In the genomic region with DNA sequence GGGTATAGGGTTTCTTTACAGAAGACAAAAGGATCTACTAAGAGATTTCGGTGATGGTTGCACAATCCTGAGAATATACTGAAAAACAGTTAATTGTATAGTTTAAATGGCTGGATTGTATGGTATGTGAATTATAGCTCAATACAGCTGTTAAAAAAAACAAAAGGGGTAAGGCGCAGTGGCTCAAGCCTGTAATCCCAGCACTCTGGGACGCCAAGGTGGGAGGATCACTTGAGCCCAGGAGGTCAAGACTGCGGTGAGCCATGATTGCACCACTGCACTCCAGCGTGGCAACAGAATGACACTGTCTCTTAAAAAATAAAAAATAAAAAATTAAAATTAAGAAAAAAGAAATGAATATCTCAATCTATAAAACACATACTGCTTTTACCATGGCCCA, we compare ENCODE assay signal across 10 cellular contexts. TPM values are rescaled to one million over a fixed set of nuclear protein-coding genes. Genes with fewer than 3 reads are reported as not detected.
A peak's percentile ranks its signal among the peaks of the same experiment; 100 is the strongest.
DNase-seq lines count a peak whose midpoint lies in the region; ATAC-seq and TF ChIP-seq lines count a peak whose summit lies in the region.
"Had no signal": no experiment of that assay in that cellular context is flagged by ENCODE, and none has a peak within 500 bp of the region (broad histone marks: within the 10 kb centered on the region; RNA-seq: fewer than 3 reads in every experiment).

No MANE protein-coding gene starts in this region.

- H3K9me3 ChIP-seq in left ventricle myocardium inferior (replicated peaks) (no peaks in the 10 kb centered on the region), adrenal gland (replicated peaks in 1 of 3) (no peaks in the 10 kb centered on the region), uterus (no peaks in the 10 kb centered on the region), tibial nerve (no peaks in the 10 kb centered on the region)

- H3K36me3 ChIP-seq in left ventricle myocardium inferior = peaks cover 15% of the 10 kb centered on the region
- no peaks in the 10 kb centered on the region for H3K36me3 ChIP-seq in adrenal gland (replicated peaks in 1 of 2)
- no peaks in the 10 kb centered on the region for H3K36me3 ChIP-seq in uterus
- peaks cover 0 to 17% (median 4%) of the 10 kb centered on the region in 3 donors for H3K36me3 ChIP-seq in tibial nerve

- H3K36me3 Mint-ChIP-seq in naive thymus-derived CD8-positive, alpha-beta T cell = peaks cover 0 to 43% (median 10%) of the 10 kb centered on the region in 3 donors

- 86 to 91% (median 88%) methylated on average over 5 of the region's 5 CpGs for WGBS in adrenal gland, 4 donors
- 78 to 81% methylated on average over 5 of the region's 5 CpGs for WGBS in tibial nerve, 2 donors

- DNase-seq in left ventricle myocardium inferior = no peak
- DNase-seq in left cardiac atrium = no peak
- DNase-seq in adrenal gland = no peak
- no peak for DNase-seq in naive thymus-derived CD8-positive, alpha-beta T cell
- no peak for DNase-seq in uterus
- DNase-seq in activated CD4-positive, CD25-positive, alpha-beta regulatory T cell treated with anti-CD3 and anti-CD28 coated beads, Interleukin-2, amount 50 U/mL, for 72 hours = no peak
- no peak for DNase-seq in tibial nerve (ENCODE audit: low spot score in 2 of 2)
- no peak for DNase-seq in medulla oblongata (ENCODE audit: extremely low spot score)
- DNase-seq: NCI-H2107, T-helper 9 cell had no signal

- POLR2A ChIA-PET in naive thymus-derived CD8-positive, alpha-beta T cell (lab: Charles Lee) = interaction anchor here (1.0 to 8.7 kb wide), 2 partner anchors 16 to 45 kb away, joined by 3 to 150 read pairs; a partner anchor contains a TSS

- H3K27ac ChIP-seq in left ventricle myocardium inferior (replicated peaks) (peak overlapping the region; percentile 73), adrenal gland (peak overlapping the region in 3 of 5 donors; percentile 80 to 87 (median 81)), uterus (peak overlapping the region; percentile 36 to 64), tibial nerve (peak overlapping the region in 1 of 4 donors; percentile 87)

- TF ChIP-seq POLR2A in adrenal gland (IDR thresholded peaks at IDR 0.05) (no peak), uterus (IDR thresholded peaks at IDR 0.05) (no peak), tibial nerve (IDR thresholded peaks at IDR 0.05) (no peak)

- intact Hi-C loops in left ventricle myocardium inferior (cut with micrococcal nuclease) = no loop called here
- intact Hi-C loops in left cardiac atrium (cut with DNase I) = no loop called here
- intact Hi-C loops in adrenal gland (cut with DNase I) = no loop called here
- intact Hi-C loops in uterus (cut with DNase I; ENCODE audit: low total_unique reads) = no loop called here

- no peak overlapping the region for H3K4me3 ChIP-seq in left ventricle myocardium inferior
- H3K4me3 ChIP-seq in adrenal gland = no peak overlapping the region
- no peak overlapping the region for H3K4me3 ChIP-seq in uterus
- no peak overlapping the region for H3K4me3 ChIP-seq in tibial nerve

- no peak for ATAC-seq in left cardiac atrium
- no peak for ATAC-seq in naive thymus-derived CD8-positive, alpha-beta T cell

- H3K4me1 ChIP-seq in left ventricle myocardium inferior (peaks cover 79% of the 10 kb centered on the region), adrenal gland (replicated peaks in 1 of 2) (peaks cover 32 to 34% of the 10 kb centered on the region in 2 donors), uterus (peaks cover 0 to 16% of the 10 kb centered on the region in 2 donors), tibial nerve (peaks cover 6 to 44% (median 27%) of the 10 kb centered on the region in 4 donors)

- H3K27me3 Mint-ChIP-seq in naive thymus-derived CD8-positive, alpha-beta T cell = peaks cover 0 to 1% (median 0%) of the 10 kb centered on the region in 5 donors

- H3K4me1 Mint-ChIP-seq in naive thymus-derived CD8-positive, alpha-beta T cell = peaks cover 51 to 89% (median 79%) of the 10 kb centered on the region in 4 donors

- H3K27me3 ChIP-seq in left ventricle myocardium inferior (ENCODE audit: low read depth) = no peaks in the 10 kb centered on the region
- H3K27me3 ChIP-seq in adrenal gland = no peaks in the 10 kb centered on the region
- H3K27me3 ChIP-seq in uterus = no peaks in the 10 kb centered on the region
- no peaks in the 10 kb centered on the region for H3K27me3 ChIP-seq in tibial nerve

- H3K9me3 Mint-ChIP-seq in naive thymus-derived CD8-positive, alpha-beta T cell = peaks cover 0 to 1% (median 0%) of the 10 kb centered on the region in 9 donors

- TF ChIP-seq EP300 in tibial nerve (IDR thresholded peaks at IDR 0.05) = no peak

- no peak for TF ChIP-seq CTCF in left ventricle myocardium inferior (IDR thresholded peaks at IDR 0.05; ENCODE audit: borderline replicate concordance)
- TF ChIP-seq CTCF in adrenal gland (IDR thresholded peaks at IDR 0.05) = no peak
- no peak for TF ChIP-seq CTCF in uterus (IDR thresholded peaks at IDR 0.05)
- no peak for TF ChIP-seq CTCF in tibial nerve (IDR thresholded peaks at IDR 0.05)

- peak overlapping the region; percentile 89 to 100 (median 97) for H3K27ac Mint-ChIP-seq in naive thymus-derived CD8-positive, alpha-beta T cell

- peak overlapping the region; percentile 3 to 88 (median 75) for H3K4me3 Mint-ChIP-seq in naive thymus-derived CD8-positive, alpha-beta T cell

RNA-seq across cellular contexts. Expression of a gene that starts 18.5 kb away (rescaled TPM):
- 41.1 TPM for total RNA-seq in left ventricle myocardium inferior
- 10 to 100 TPM; 46.5 to 79.3 TPM for total RNA-seq in left cardiac atrium
- 100 to 1,000 TPM in 2 of 8 donors, 10 to 100 TPM in 6; 56.2 to 102 (median 87.6) TPM for total RNA-seq in adrenal gland
- polyA plus RNA-seq in adrenal gland = 10 to 100 TPM; 16.8 to 57.6 (median 24.5) TPM
- 100 to 1,000 TPM; 101 to 105 TPM for total RNA-seq in naive thymus-derived CD8-positive, alpha-beta T cell
- 10 to 100 TPM; 58.6 to 93.3 (median 79.8) TPM for polyA plus RNA-seq in naive thymus-derived CD8-positive, alpha-beta T cell
- 100 to 1,000 TPM in 2 of 4 donors, 10 to 100 TPM in 2; 91.6 to 159 (median 100) TPM for total RNA-seq in uterus
- 100 to 1,000 TPM in 3 of 4 donors, 10 to 100 TPM in 1; 91.0 to 124 (median 114) TPM for total RNA-seq in tibial nerve

RNA-seq across cellular contexts. Expression of a gene that starts 45.5 kb away (rescaled TPM):
- total RNA-seq in left ventricle myocardium inferior = 31.1 TPM
- 10 to 100 TPM; 22.0 to 33.5 TPM for total RNA-seq in left cardiac atrium
- 10 to 100 TPM in 6 of 8 donors, 1 to 10 TPM in 2; 6.9 to 19.4 (median 15.2) TPM for total RNA-seq in adrenal gland
- polyA plus RNA-seq in adrenal gland = 10 to 100 TPM; 18.7 to 37.7 (median 20.9) TPM
- total RNA-seq in naive thymus-derived CD8-positive, alpha-beta T cell = 10 to 100 TPM; 16.3 to 19.0 TPM
- polyA plus RNA-seq in naive thymus-derived CD8-positive, alpha-beta T cell = 10 to 100 TPM; 14.1 to 22.1 (median 19.8) TPM
- total RNA-seq in uterus = 10 to 100 TPM; 10.5 to 36.6 (median 23.3) TPM
- total RNA-seq in tibial nerve = 10 to 100 TPM; 19.2 to 41.4 (median 25.9) TPM
